ENCODE assay signal across 24 cellular contexts in the genomic region with DNA sequence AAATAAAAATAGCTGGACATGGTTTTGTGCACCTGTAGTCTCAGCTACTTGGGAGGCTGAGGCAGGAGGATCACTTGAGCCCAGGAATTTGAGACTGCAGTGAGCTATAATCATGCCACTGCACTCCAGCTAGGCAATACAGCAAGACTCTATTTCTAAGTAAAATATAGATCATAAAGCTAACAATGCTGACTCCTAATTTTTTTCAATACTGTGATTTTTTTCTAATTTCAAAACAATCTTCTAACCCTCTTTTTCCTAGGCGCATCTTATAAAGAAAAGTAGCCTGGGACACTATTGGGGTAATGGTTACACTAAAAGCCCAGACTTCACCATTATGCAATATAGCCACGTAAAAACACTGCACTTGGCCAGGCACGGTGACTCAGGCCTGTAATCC.
"Had no signal": no experiment of that assay in that cellular context is flagged by ENCODE, and none has a peak within 500 bp of the region (broad histone marks: within the 10 kb centered on the region; RNA-seq: fewer than 3 reads in every experiment).

No MANE protein-coding gene starts in this region.

- H3K4me3 ChIP-seq: colonic mucosa, esophagus squamous epithelium, lung, mucosa of descending colon, stomach, testis, tibial artery had no signal

- H2AFZ ChIP-seq: parathyroid adenoma had no signal

- ATAC-seq: left lobe of liver; mucosa of descending colon; natural killer cell treated with Interleukin-12 subunit alpha and Interleukin-12 subunit beta and Interleukin-15 and Interleukin-18, amount 100 ng/mL, for 72 hours; sciatic nerve; stimulated activated effector memory CD8-positive, alpha-beta T cell treated with anti-CD3 and anti-CD28 coated beads, Interleukin-12 subunit alpha, Interleukin-12 subunit beta, amount 100 ng/mL, for 72 hours had no signal

- H3K27me3 ChIP-seq: colonic mucosa, esophagus squamous epithelium, neutrophil, stomach, testis, tibial artery had no signal

- H3K27ac ChIP-seq: colonic mucosa, esophagus squamous epithelium, neutrophil, parathyroid adenoma, stomach, testis, tibial artery had no signal

- H3K4me1 ChIP-seq: colonic mucosa, parathyroid adenoma had no signal

- FAIRE-seq: endothelial cell of umbilical vein, frontal cortex, kidney had no signal

- H3K9me3 ChIP-seq: colonic mucosa, esophagus squamous epithelium, mucosa of descending colon, neutrophil, stomach, testis, tibial artery had no signal

- H3K79me2 ChIP-seq: parathyroid adenoma had no signal

- H3K36me3 ChIP-seq: colonic mucosa, esophagus squamous epithelium, neutrophil, stomach, tibial artery had no signal

- DNase-seq: colonic mucosa; effector memory CD4-positive, alpha-beta T cell; erythroblast; esophagus squamous epithelium; head of caudate nucleus; kidney; mesenchymal stem cell; mucosa of descending colon; naive B cell; stimulated activated CD4-positive, alpha-beta T cell treated with anti-CD3 and anti-CD28 coated beads, Interleukin-2, amount 100 ng/mL, for 24 hours; stimulated activated CD4-positive, alpha-beta T cell treated with anti-CD3 and anti-CD28 coated beads, Interleukin-4, amount 100 ng/mL, for 24 hours; stimulated activated naive CD4-positive, alpha-beta T cell treated with Interleukin-2 at 50 U/mL for 16 hours; stomach; testis; tibial artery had no signal

- H3K9ac ChIP-seq: parathyroid adenoma had no signal
